Comparison of ENCODE assay signal across 19 cellular contexts in genomic region chr6:168901076-168901475, GRCh38.
DNase-seq lines count a peak whose midpoint lies in the region; FAIRE-seq and TF ChIP-seq lines count a peak whose summit lies in the region.
"Had no signal": no experiment of that assay in that cellular context is flagged by ENCODE, and none has a peak within 500 bp of the region (broad histone marks: within the 10 kb centered on the region; RNA-seq: fewer than 3 reads in every experiment).

No MANE protein-coding gene starts in this region.

- 81 to 91% methylated on average over 19 of the region's 19 CpGs for WGBS in esophagus squamous epithelium, 2 donors

- FAIRE-seq in H54 (lab: Jason Lieb, UNC): no peak
- FAIRE-seq: G401.6, GM12892 had no signal

- H3K4me3 ChIP-seq in astrocyte of the spinal cord (ENCODE audit: low read depth, low read length) (no peak overlapping the region), esophagus squamous epithelium (no peak overlapping the region)
- H3K4me3 ChIP-seq: BLaER1, GM23338 had no signal

- no peak for TF ChIP-seq CTCF in astrocyte of the spinal cord (IDR thresholded peaks at IDR 0.05; ENCODE audit: low read depth, low read length)
- no peak for TF ChIP-seq CTCF in esophagus squamous epithelium (IDR thresholded peaks at IDR 0.05)
- TF ChIP-seq CTCF in nephron (IDR thresholded peaks at IDR 0.05; ENCODE audit: unreplicated experiment in 3 of 3): no peak

- intact Hi-C loops in esophagus squamous epithelium (cut with DNase I): no loop called here

- TF ChIP-seq POLR2A in esophagus squamous epithelium (IDR thresholded peaks at IDR 0.05): no peak
- no peak for TF ChIP-seq POLR2A in H54 (IDR thresholded peaks at IDR 0.05; ENCODE audit: low read depth, low read length)

- H3K4me1 Mint-ChIP-seq in nephron: no peaks in the 10 kb centered on the region
- H3K4me1 Mint-ChIP-seq: B cell had no signal

- peak overlapping the region in 3 of 4 donors; percentile 54 to 78 (median 77) for H3K27ac ChIP-seq in esophagus squamous epithelium
- H3K27ac ChIP-seq: BLaER1, C4-2B had no signal

- H3K27ac Mint-ChIP-seq in nephron: peak overlapping the region in 2 of 3 experiments; percentile 17 to 53
- H3K27ac Mint-ChIP-seq: B cell; CD8-positive, alpha-beta T cell; GM23338 had no signal

- in situ Hi-C loops in astrocyte of the spinal cord (cut with HindIII; ENCODE audit: low sequenced_read_pairs): no loop called here

- H3K9me3 Mint-ChIP-seq in nephron: peaks cover 6% of the 10 kb centered on the region

- H3K36me3 Mint-ChIP-seq in nephron (ENCODE audit: low read depth): no peaks in the 10 kb centered on the region
- H3K36me3 Mint-ChIP-seq: CD4-positive, CD25-positive, alpha-beta regulatory T cell; CD8-positive, alpha-beta T cell had no signal

- DNase-seq in astrocyte of the spinal cord (ENCODE audit: low read depth, low spot score): peak; percentile 59
- DNase-seq in esophagus squamous epithelium (lab: John Stamatoyannopoulos, UW): no peak
- no peak for DNase-seq in NCI-H774 (lab: John Stamatoyannopoulos, UW)
- DNase-seq in H54 (ENCODE audit: insufficient read length, low spot score): no peak
- DNase-seq in islet precursor cell: no peak
- no peak for DNase-seq in T1000 (lab: John Stamatoyannopoulos, UW)
- DNase-seq: Caco-2; CD4-positive, CD25-positive, alpha-beta regulatory T cell; CD8-positive, alpha-beta T cell; DMS153; DND-41; HCEC 1CT had no signal

- H3K9me3 ChIP-seq in esophagus squamous epithelium: no peaks in the 10 kb centered on the region
- H3K9me3 ChIP-seq: Caco-2 had no signal

- peaks cover 0 to 15% (median 0%) of the 10 kb centered on the region in 4 donors for H3K27me3 ChIP-seq in esophagus squamous epithelium
- H3K27me3 ChIP-seq: BLaER1 had no signal

- peaks cover 0 to 3% (median 2%) of the 10 kb centered on the region in 3 donors for H3K4me1 ChIP-seq in esophagus squamous epithelium
- H3K4me1 ChIP-seq: BLaER1, Caco-2 had no signal

- no peaks in the 10 kb centered on the region for H3K36me3 ChIP-seq in esophagus squamous epithelium
- H3K36me3 ChIP-seq: BLaER1 had no signal

- peaks cover 10% of the 10 kb centered on the region for H3K27me3 Mint-ChIP-seq in nephron (ENCODE audit: low read depth)
- H3K27me3 Mint-ChIP-seq: CD4-positive, CD25-positive, alpha-beta regulatory T cell had no signal

- H3K4me3 Mint-ChIP-seq in nephron: no peak overlapping the region
- H3K4me3 Mint-ChIP-seq: B cell; CD4-positive, CD25-positive, alpha-beta regulatory T cell; CD8-positive, alpha-beta T cell; GM23338 had no signal
